ENCODE assay signal across 22 cellular contexts in genomic region chr1:41440321-41441090, GRCh38. TPM values are rescaled to one million over a fixed set of nuclear protein-coding genes. Genes with fewer than 3 reads are reported as not detected.
DNase-seq lines count a peak whose midpoint lies in the region; ATAC-seq, FAIRE-seq and TF ChIP-seq lines count a peak whose summit lies in the region.
"Had no signal": no experiment of that assay in that cellular context is flagged by ENCODE, and none has a peak within 500 bp of the region (broad histone marks: within the 10 kb centered on the region; RNA-seq: fewer than 3 reads in every experiment).

No MANE protein-coding gene starts in this region.

- no peak for FAIRE-seq in HepG2 (lab: Jason Lieb, UNC)
- FAIRE-seq: GM12891, H54, RCC 7860 had no signal

- H3K4me3 Mint-ChIP-seq in brain, result no peak overlapping the region
- H3K4me3 Mint-ChIP-seq: CD4-positive, alpha-beta T cell; IgD-negative memory B cell had no signal

- BruUV-seq in HepG2 (replicated peaks; lab: Mats Ljungman, UMichigan), result no TSS peak

- H3K27ac Mint-ChIP-seq in brain, result peak overlapping the region in 3 of 5 experiments; percentile 12 to 58 (median 29)
- H3K27ac Mint-ChIP-seq: CD4-positive, alpha-beta T cell; IgD-negative memory B cell had no signal

- H4K20me1 ChIP-seq in osteoblast (ENCODE audit: insufficient read depth, low read length) (no peaks in the 10 kb centered on the region), HepG2 (ENCODE audit: insufficient read depth, low read length) (no peaks in the 10 kb centered on the region)

- TF ChIP-seq CTCF in brain (conservative IDR thresholded peaks at IDR 0.05), result no peak
- TF ChIP-seq CTCF in osteoblast (IDR thresholded peaks at IDR 0.05; ENCODE audit: extremely low read depth, low read depth, low read length), result no peak
- TF ChIP-seq CTCF in HepG2 (CRISPR knock-in tag; IDR thresholded peaks at IDR 0.05), result no peak
- no peak for TF ChIP-seq CTCF in GM10248 (IDR thresholded peaks at IDR 0.05; ENCODE audit: control extremely low read depth, extremely low read depth, low read depth, missing control alignments)

- in situ Hi-C loops in HepG2 (cut with HindIII; ENCODE audit: extremely low pct_ligation_motif_present, low pct_unique_long_range_greater_than_20kb), result no loop called here

- H3K36me3 ChIP-seq in osteoblast (ENCODE audit: insufficient read depth, low read length) (no peaks in the 10 kb centered on the region), HepG2 (replicated peaks in 1 of 2; ENCODE audit: control insufficient read depth in 1 of 2, insufficient read depth in 2 of 2, low read length in 2 of 2) (no peaks in the 10 kb centered on the region)
- H3K36me3 ChIP-seq: BE2C had no signal

- no peaks in the 10 kb centered on the region for H3K36me3 Mint-ChIP-seq in brain

- H2AFZ ChIP-seq in osteoblast (ENCODE audit: low read length) (peak overlapping the region; percentile 32), HepG2 (ENCODE audit: low read length) (no peak overlapping the region)

- H3K9me3 Mint-ChIP-seq in brain, result peaks cover 0 to 12% (median 0%) of the 10 kb centered on the region in 5 experiments
- H3K9me3 Mint-ChIP-seq: CD4-positive, alpha-beta T cell had no signal

- no peaks in the 10 kb centered on the region for H3K79me2 ChIP-seq in osteoblast (ENCODE audit: insufficient read depth, low read length)
- H3K79me2 ChIP-seq in HepG2 (ENCODE audit: insufficient read depth, low read length), result no peaks in the 10 kb centered on the region

- DNase-seq in DMS 273 treated with DMSO at 0.1 percent for 48 hours (lab: John Stamatoyannopoulos, UW) (peak; percentile 100), HS-5 (ENCODE audit: low read depth) (peak; percentile 29), osteoblast (ENCODE audit: insufficient read length, low spot score, missing footprints) (peak; percentile 66), HepG2 (ENCODE audit: low spot score) (no peak), NCI-H2081 treated with DMSO at 0.1 percent for 48 hours (lab: John Stamatoyannopoulos, UW) (no peak), GM10248 (ENCODE audit: extremely low spot score) (no peak)
- DNase-seq: BE2C; CD4-positive, alpha-beta T cell; DND-41; GDM1; Kasumi-1; NCI-H1105 treated with DMSO at 0.1 percent for 48 hours; NCI-H1694 treated with DMSO at 0.1 percent for 48 hours; NCI-H526; SHP77 had no signal

- intact Hi-C loops in HepG2 (cut with micrococcal nuclease; ENCODE audit: unreplicated experiment), result no loop called here

- 23% methylated on average over 4 of the region's 4 CpGs for WGBS in HepG2 (ENCODE audit: low lambda C conversion rate)

- H3K27me3 ChIP-seq in osteoblast (ENCODE audit: insufficient read depth, low read length) (peaks cover 10% of the 10 kb centered on the region), HepG2 (ENCODE audit: control insufficient read depth in 1 of 2, insufficient read depth in 2 of 2, low read length in 2 of 2) (no peaks in the 10 kb centered on the region; a peak in 2 of 5 replicates)
- H3K27me3 ChIP-seq: BE2C had no signal

- peaks cover 27% of the 10 kb centered on the region for H3K4me1 Mint-ChIP-seq in brain
- H3K4me1 Mint-ChIP-seq: IgD-negative memory B cell had no signal

- H3K9ac ChIP-seq in HepG2 (ENCODE audit: insufficient read depth, low read depth, low read length), result no peak overlapping the region

- CTCF ChIA-PET in HepG2 (lab: Yijun Ruan, JAX; ENCODE audit: low intra/inter-chr PET ratio, low total read pairs) (no interaction called here), GM10248 (lab: Yijun Ruan, JAX) (interaction anchor here (0.8 kb wide), 1 partner anchor 12 kb away, joined by 3 read pairs; no protein-coding TSS in a partner anchor)

- H3K4me3 ChIP-seq in osteoblast (ENCODE audit: insufficient read depth, low read length), result no peak overlapping the region
- no peak overlapping the region for H3K4me3 ChIP-seq in HepG2 (replicated peaks in 1 of 3; ENCODE audit: insufficient read depth in 1 of 3, low read depth in 2 of 3, low read length in 3 of 3)

- no peak overlapping the region for H3K27ac ChIP-seq in osteoblast (ENCODE audit: low read depth, low read length)
- H3K27ac ChIP-seq in HepG2 (ENCODE audit: extremely low read length, insufficient read depth, low read length), result no peak overlapping the region

- TF ChIP-seq POLR2A in HepG2 (IDR thresholded peaks at IDR 0.05; ENCODE audit: insufficient read depth in 1 of 2, low read depth in 2 of 2, low read length in 2 of 2), result no peak

- peaks cover 4% of the 10 kb centered on the region for H3K27me3 Mint-ChIP-seq in brain

- TF ChIP-seq EP300 in HepG2 (IDR thresholded peaks at IDR 0.05; ENCODE audit: low read depth in 2 of 2, low read length in 2 of 2) (no peak), HepG2 (CRISPR knock-in tag; IDR thresholded peaks at IDR 0.05; ENCODE audit: borderline replicate concordance) (no peak)

- ATAC-seq in HepG2, result no peak

- H3K4me2 ChIP-seq in osteoblast (ENCODE audit: insufficient read depth, low read length) (no peak overlapping the region), HepG2 (ENCODE audit: low read depth, low read length) (no peak overlapping the region)

- TF ChIP-seq RAD21 in HepG2 (CRISPR knock-in tag; IDR thresholded peaks at IDR 0.05), result no peak

- H3K9me3 ChIP-seq in osteoblast (ENCODE audit: low read depth, low read length), result peaks cover 7% of the 10 kb centered on the region
- H3K9me3 ChIP-seq in HepG2 (ENCODE audit: low read length), result peaks cover 13% of the 10 kb centered on the region
- H3K9me3 ChIP-seq: BE2C had no signal

- POLR2A ChIA-PET in HepG2 (lab: Yijun Ruan, JAX), result no interaction called here
- POLR2A ChIA-PET in GM10248 (lab: Yijun Ruan, JAX), result no interaction called here

- H3K4me1 ChIP-seq in osteoblast (ENCODE audit: insufficient read depth, low read length), result peaks cover 2% of the 10 kb centered on the region
- H3K4me1 ChIP-seq in HepG2 (ENCODE audit: insufficient read depth, low read length), result no peaks in the 10 kb centered on the region

TF ChIP-seq in HepG2, 621 proteins besides CTCF, POLR2A, EP300 and RAD21 (continues in another document):
- TF ChIP-seq TBP (CRISPR knock-in tag; IDR thresholded peaks at IDR 0.05) (no peak), ZNF260 (CRISPR knock-in tag; IDR thresholded peaks at IDR 0.05; ENCODE audit: borderline replicate concordance, low read depth) (no peak), NR3C1 (CRISPR knock-in tag; IDR thresholded peaks at IDR 0.05) (no peak), ZBTB7A (CRISPR knock-in tag; IDR thresholded peaks at IDR 0.05) (no peak), ELF3 (CRISPR knock-in tag; IDR thresholded peaks at IDR 0.05) (no peak)
- TF ChIP-seq, protein P1, sequence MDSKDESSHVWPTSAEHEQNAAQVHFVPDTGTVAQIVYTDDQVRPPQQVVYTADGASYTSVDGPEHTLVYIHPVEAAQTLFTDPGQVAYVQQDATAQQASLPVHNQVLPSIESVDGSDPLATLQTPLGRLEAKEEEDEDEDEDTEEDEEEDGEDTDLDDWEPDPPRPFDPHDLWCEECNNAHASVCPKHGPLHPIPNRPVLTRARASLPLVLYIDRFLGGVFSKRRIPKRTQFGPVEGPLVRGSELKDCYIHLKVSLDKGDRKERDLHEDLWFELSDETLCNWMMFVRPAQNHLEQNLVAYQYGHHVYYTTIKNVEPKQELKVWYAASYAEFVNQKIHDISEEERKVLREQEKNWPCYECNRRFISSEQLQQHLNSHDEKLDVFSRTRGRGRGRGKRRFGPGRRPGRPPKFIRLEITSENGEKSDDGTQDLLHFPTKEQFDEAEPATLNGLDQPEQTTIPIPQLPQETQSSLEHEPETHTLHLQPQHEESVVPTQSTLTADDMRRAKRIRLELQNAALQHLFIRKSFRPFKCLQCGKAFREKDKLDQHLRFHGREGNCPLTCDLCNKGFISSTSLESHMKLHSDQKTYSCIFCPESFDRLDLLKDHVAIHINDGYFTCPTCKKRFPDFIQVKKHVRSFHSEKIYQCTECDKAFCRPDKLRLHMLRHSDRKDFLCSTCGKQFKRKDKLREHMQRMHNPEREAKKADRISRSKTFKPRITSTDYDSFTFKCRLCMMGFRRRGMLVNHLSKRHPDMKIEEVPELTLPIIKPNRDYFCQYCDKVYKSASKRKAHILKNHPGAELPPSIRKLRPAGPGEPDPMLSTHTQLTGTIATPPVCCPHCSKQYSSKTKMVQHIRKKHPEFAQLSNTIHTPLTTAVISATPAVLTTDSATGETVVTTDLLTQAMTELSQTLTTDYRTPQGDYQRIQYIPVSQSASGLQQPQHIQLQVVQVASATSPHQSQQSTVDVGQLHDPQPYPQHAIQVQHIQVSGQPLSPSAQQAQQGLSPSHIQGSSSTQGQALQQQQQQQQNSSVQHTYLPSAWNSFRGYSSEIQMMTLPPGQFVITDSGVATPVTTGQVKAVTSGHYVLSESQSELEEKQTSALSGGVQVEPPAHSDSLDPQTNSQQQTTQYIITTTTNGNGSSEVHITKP (CRISPR knock-in tag; IDR thresholded peaks at IDR 0.05; ENCODE audit: low read depth), result no peak

RNA-seq across cellular contexts. Expression of gene EDN2, which starts 44.0 kb away (rescaled TPM):
- polyA plus RNA-seq in brain (ENCODE audit: insufficient read depth, low read depth, low replicate concordance) (not detected), HepG2 (2011; rRNA removed) (not detected in 2 replicates)
- total RNA-seq in osteoblast (not detected in 2 replicates), HepG2 (2016; rRNA removed; fragmentation: Illumina TruSeq; extraction: Trizol) (not detected in 2 replicates)
- total RNA-seq in HepG2 (2016; cell fraction: cytosol; rRNA removed; fragmentation: Illumina TruSeq; extraction: Trizol; ENCODE audit: low read depth), result not detected in 2 replicates
- not detected in 2 replicates for total RNA-seq in HepG2 (2016; cell fraction: insoluble cytoplasmic fraction; rRNA removed; fragmentation: Illumina TruSeq; extraction: Trizol)
- total RNA-seq in HepG2 (2016; cell fraction: membrane; rRNA removed; fragmentation: Illumina TruSeq; extraction: Trizol), result not detected in 2 replicates
- total RNA-seq in HepG2 (2016; cell fraction: nucleus; rRNA removed; fragmentation: Illumina TruSeq; extraction: Trizol), result not detected in 2 replicates
- polyA plus RNA-seq in HepG2 (2011; cell fraction: cytosol; rRNA removed), result not detected in 2 replicates
- not detected in 2 replicates for polyA plus RNA-seq in HepG2 (2011; cell fraction: nucleus; rRNA removed)
- not detected in 2 replicates for polyA plus RNA-seq in HepG2 (2012)
- polyA plus RNA-seq in HepG2 (2016; cell fraction: cytosol; fragmentation: Illumina TruSeq; extraction: Trizol; ENCODE audit: low read depth), result not detected in 2 replicates
- not detected in 2 replicates for polyA plus RNA-seq in HepG2 (2016; cell fraction: insoluble cytoplasmic fraction; fragmentation: Illumina TruSeq; extraction: Trizol; ENCODE audit: low read depth)
- not detected in 2 replicates for polyA plus RNA-seq in HepG2 (2016; cell fraction: membrane; fragmentation: Illumina TruSeq; extraction: Trizol; ENCODE audit: low read depth)
- polyA plus RNA-seq in HepG2 (2016; cell fraction: nucleus; fragmentation: Illumina TruSeq; extraction: Trizol; ENCODE audit: insufficient read depth, low read depth), result not detected in 2 replicates
- polyA minus RNA-seq in HepG2 (2011; rRNA and poly(A)+ RNA removed; ENCODE audit: low replicate concordance), result 1.1 TPM in 1 of 2 replicates, not detected in the other
- not detected in 2 replicates for polyA minus RNA-seq in HepG2 (2011; cell fraction: cytosol; rRNA and poly(A)+ RNA removed)
- polyA minus RNA-seq in HepG2 (2011; cell fraction: nucleus; rRNA and poly(A)+ RNA removed), result not detected in 2 replicates
- total RNA-seq: CD4-positive, alpha-beta T cell; HT1080; T-helper 1 cell treated with Interleukin-12 subunit alpha and Interleukin-12 subunit beta and Interleukin-4 antibody, amounts not matched to agents 30 ng/mL and 1 ng/mL, for 36 hours had no signal
- polyA plus RNA-seq: IgD-negative memory B cell had no signal

Comparison
In these comparisons a context has a peak if more than half of its experiments do, and no peak if none do; other contexts are left out.
1. DNase-seq: peak in DMS 273 treated with DMSO at 0.1 percent for 48 hours (single experiment), HS-5 (single experiment) and osteoblast (single experiment); none in HepG2 (single experiment), NCI-H2081 treated with DMSO at 0.1 percent for 48 hours (single experiment) and GM10248 (single experiment).